Comparison of ENCODE assay signal across 17 cellular contexts in the genomic region with DNA sequence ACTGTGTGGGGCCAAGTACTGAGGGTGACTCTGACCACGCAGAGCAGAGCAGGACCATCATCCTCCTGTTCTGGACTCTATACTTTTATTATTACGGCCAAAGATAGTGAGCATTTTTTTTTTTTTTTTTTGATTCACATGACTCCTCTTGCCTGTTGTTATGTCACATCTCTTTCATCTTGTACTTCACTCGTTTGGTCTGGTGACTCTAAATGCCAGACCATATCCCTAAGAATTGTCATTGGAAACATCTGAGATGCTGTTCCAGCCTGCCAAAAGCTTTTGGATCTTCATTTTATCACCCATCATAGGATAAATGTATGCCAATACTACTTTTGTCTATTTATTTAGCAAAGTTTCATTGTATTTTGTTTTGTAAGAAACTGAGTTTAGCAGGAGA.
DNase-seq lines count a peak whose midpoint lies in the region; ATAC-seq and TF ChIP-seq lines count a peak whose summit lies in the region.
"Had no signal": no experiment of that assay in that cellular context is flagged by ENCODE, and none has a peak within 500 bp of the region (broad histone marks: within the 10 kb centered on the region; RNA-seq: fewer than 3 reads in every experiment).

No MANE protein-coding gene starts in this region.

- no peak overlapping the region for H3K9ac ChIP-seq in stomach smooth muscle (ENCODE audit: low read length in 2 of 2)

- no peaks in the 10 kb centered on the region for H3K9me3 ChIP-seq in right lobe of liver
- H3K9me3 ChIP-seq in stomach smooth muscle (ENCODE audit: control insufficient read depth in 2 of 2, low read length in 2 of 2): no peaks in the 10 kb centered on the region
- H3K9me3 ChIP-seq: tibial nerve had no signal

- no peaks in the 10 kb centered on the region for H3K27me3 ChIP-seq in right lobe of liver
- no peaks in the 10 kb centered on the region for H3K27me3 ChIP-seq in stomach smooth muscle (ENCODE audit: control insufficient read depth in 1 of 2, insufficient read depth in 2 of 2, low read length in 2 of 2)
- H3K27me3 ChIP-seq: tibial nerve had no signal

- H3K4me1 Mint-ChIP-seq in MCF 10A (ENCODE audit: insufficient read depth, unreplicated experiment): peaks cover 29% of the 10 kb centered on the region

- DNase-seq in EH (ENCODE audit: low read depth): peak; percentile 39
- DNase-seq in MCF 10A (ENCODE audit: unreplicated experiment): no peak
- DNase-seq in right lobe of liver: no peak
- no peak for DNase-seq in erythroblast (lab: John Stamatoyannopoulos, UW)
- no peak for DNase-seq in 8988T
- no peak for DNase-seq in stimulated activated CD4-positive, alpha-beta T cell treated with anti-CD3 and anti-CD28 coated beads, Interleukin-4, amount 100 ng/mL, for 4 hours
- no peak for DNase-seq in cerebellar cortex (ENCODE audit: low spot score)
- DNase-seq: activated CD4-positive, CD25-positive, alpha-beta regulatory T cell treated with anti-CD3 and anti-CD28 coated beads, Interleukin-2, amount 50 U/mL, for 72 hours; DMS79; endodermal cell; NCI-H2081 treated with DMSO at 0.1 percent for 48 hours; NCI-H69; posterior cingulate gyrus had no signal

- H3K36me3 ChIP-seq in right lobe of liver: no peaks in the 10 kb centered on the region
- no peaks in the 10 kb centered on the region for H3K36me3 ChIP-seq in stomach smooth muscle (ENCODE audit: control insufficient read depth in 2 of 2, insufficient read depth in 2 of 2, low read length in 2 of 2)
- H3K36me3 ChIP-seq: tibial nerve had no signal

- H3K27ac ChIP-seq in right lobe of liver: peak overlapping the region; percentile 66 to 79 (median 71)
- peak overlapping the region; percentile 66 for H3K27ac ChIP-seq in stomach smooth muscle (ENCODE audit: low read length)
- H3K27ac ChIP-seq: RWPE1 had no signal

- WGBS in right lobe of liver (ENCODE audit: insufficient coverage, low coverage, low lambda C conversion rate, missing lambda C conversion rate): 39% methylated on average over 3 of the region's 3 CpGs

- H3K4me1 ChIP-seq in right lobe of liver: peaks cover 0 to 46% (median 14%) of the 10 kb centered on the region in 4 donors
- H3K4me1 ChIP-seq in stomach smooth muscle (ENCODE audit: control insufficient read depth, insufficient read depth, low read length): peaks cover 35% of the 10 kb centered on the region

- BruUV-seq in MCF 10A (replicated peaks; lab: Mats Ljungman, UMichigan): no TSS peak

- no peak overlapping the region for H3K4me3 ChIP-seq in right lobe of liver
- H3K4me3 ChIP-seq in stomach smooth muscle (ENCODE audit: low read length in 2 of 2): no peak overlapping the region
- H3K4me3 ChIP-seq: tibial nerve had no signal

- TF ChIP-seq CTCF in MCF 10A (IDR thresholded peaks at IDR 0.05; ENCODE audit: unreplicated experiment): no peak
- no peak for TF ChIP-seq CTCF in right lobe of liver (IDR thresholded peaks at IDR 0.05)

- H3K4me3 Mint-ChIP-seq in MCF 10A (ENCODE audit: unreplicated experiment): peak overlapping the region; percentile 21
- H3K4me3 Mint-ChIP-seq: activated naive CD4-positive, alpha-beta T cell treated with anti-CD3 and anti-CD28 coated beads, Interleukin-2, amount 50 U/mL, for 24 hours; endodermal cell had no signal

- TF ChIP-seq POLR2A in right lobe of liver (IDR thresholded peaks at IDR 0.05) (no peak), erythroblast (IDR thresholded peaks at IDR 0.05; ENCODE audit: low read length) (no peak)

- H3K27me3 Mint-ChIP-seq in MCF 10A (ENCODE audit: insufficient read depth, unreplicated experiment): no peaks in the 10 kb centered on the region

- H3K27ac Mint-ChIP-seq in MCF 10A (ENCODE audit: low read depth, unreplicated experiment): peak overlapping the region; percentile 77
- H3K27ac Mint-ChIP-seq: activated naive CD4-positive, alpha-beta T cell treated with anti-CD3 and anti-CD28 coated beads, Interleukin-2, amount 50 U/mL, for 24 hours; endodermal cell had no signal

- intact Hi-C loops in MCF 10A (cut with micrococcal nuclease) (loop anchor here (1.0 kb wide), 1 partner anchor 50 kb away; no protein-coding TSS in a partner anchor), right lobe of liver (cut with DNase I) (no loop called here)

- CTCF ChIA-PET in MCF 10A (lab: Yijun Ruan, JAX): interaction anchor here (0.5 to 24.6 kb wide), 12 partner anchors 9 to 428 kb away, joined by 3 to 468 read pairs (median 9); a partner anchor contains a TSS

- no peaks in the 10 kb centered on the region for H3K36me3 Mint-ChIP-seq in MCF 10A (ENCODE audit: insufficient read depth, unreplicated experiment)
- H3K36me3 Mint-ChIP-seq: activated naive CD4-positive, alpha-beta T cell treated with anti-CD3 and anti-CD28 coated beads, Interleukin-2, amount 50 U/mL, for 24 hours had no signal

- H3K9me3 Mint-ChIP-seq in MCF 10A (ENCODE audit: unreplicated experiment): no peaks in the 10 kb centered on the region
- H3K9me3 Mint-ChIP-seq: activated naive CD4-positive, alpha-beta T cell treated with anti-CD3 and anti-CD28 coated beads, Interleukin-2, amount 50 U/mL, for 24 hours had no signal

- ATAC-seq in right lobe of liver: no peak

- POLR2A ChIA-PET in MCF 10A (lab: Yijun Ruan, JAX): interaction anchor here (1.0 to 2.3 kb wide), 3 partner anchors 406 to 427 kb away, joined by 4 to 13 read pairs (median 7); a partner anchor contains a TSS
